In the genomic region with DNA sequence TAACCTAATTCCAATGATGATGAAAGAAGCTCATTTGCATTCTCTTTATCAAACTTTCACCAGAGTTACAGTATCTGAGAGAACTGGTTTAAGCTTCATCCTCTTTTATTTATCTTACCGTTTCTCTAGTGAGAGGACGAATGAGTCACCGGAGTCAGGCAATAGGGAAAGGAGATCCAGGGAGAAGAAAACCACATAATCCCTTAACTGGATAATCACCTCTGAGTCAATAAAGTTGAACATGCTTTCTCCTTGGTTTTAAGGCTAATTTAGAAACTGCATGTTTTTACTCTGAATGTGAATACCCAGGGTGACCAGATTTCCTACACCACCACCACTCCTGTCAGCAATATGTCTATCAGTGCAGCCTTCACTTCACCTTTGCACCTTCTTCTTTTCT, we compare ENCODE assay signal across 12 cellular contexts.
A peak's percentile ranks its signal among the peaks of the same experiment; 100 is the strongest.
DNase-seq lines count a peak whose midpoint lies in the region; ATAC-seq, FAIRE-seq and TF ChIP-seq lines count a peak whose summit lies in the region.
"Had no signal": no experiment of that assay in that cellular context is flagged by ENCODE, and none has a peak within 500 bp of the region (broad histone marks: within the 10 kb centered on the region; RNA-seq: fewer than 3 reads in every experiment).

No MANE protein-coding gene starts in this region.

- FAIRE-seq in HepG2 (lab: Jason Lieb, UNC): no peak

- H3K4me2 ChIP-seq in HepG2 (ENCODE audit: low read depth, low read length): no peak overlapping the region

- H4K20me1 ChIP-seq in HepG2 (ENCODE audit: insufficient read depth, low read length): no peaks in the 10 kb centered on the region

- intact Hi-C loops in HepG2 (cut with micrococcal nuclease; ENCODE audit: unreplicated experiment): no loop called here
- intact Hi-C loops in activated CD4-positive, alpha-beta T cell treated with anti-CD3 and anti-CD28 coated beads, Interleukin-2, amount 10 ng/mL, durations not matched to agents 24 days and 14 days (cut with micrococcal nuclease): no loop called here

- no peak for TF ChIP-seq EP300 in HepG2 (IDR thresholded peaks at IDR 0.05; ENCODE audit: low read depth in 2 of 2, low read length in 2 of 2)
- no peak for TF ChIP-seq EP300 in HepG2 (CRISPR knock-in tag; IDR thresholded peaks at IDR 0.05; ENCODE audit: borderline replicate concordance)

- H3K27me3 Mint-ChIP-seq in activated CD4-positive, alpha-beta T cell treated with anti-CD3 and anti-CD28 coated beads, Interleukin-2, amount 10 ng/mL, durations not matched to agents 24 days and 14 days: no peaks in the 10 kb centered on the region

- ATAC-seq in HepG2: no peak
- ATAC-seq in HG03442 (IDR thresholded peaks at IDR 0.05; ENCODE audit: unreplicated experiment): no peak

- TF ChIP-seq CTCF in BJ (IDR thresholded peaks at IDR 0.05; ENCODE audit: insufficient read depth, low read depth, low read length) (no peak), astrocyte of the spinal cord (IDR thresholded peaks at IDR 0.05; ENCODE audit: low read depth, low read length) (no peak), HepG2 (CRISPR knock-in tag; IDR thresholded peaks at IDR 0.05) (no peak)

- TF ChIP-seq POLR2A in HepG2 (IDR thresholded peaks at IDR 0.05; ENCODE audit: insufficient read depth in 1 of 2, low read depth in 2 of 2, low read length in 2 of 2): no peak

- no peaks in the 10 kb centered on the region for H3K36me3 ChIP-seq in BJ (ENCODE audit: control insufficient read depth, insufficient read depth, low read length)
- no peaks in the 10 kb centered on the region for H3K36me3 ChIP-seq in HepG2 (replicated peaks in 1 of 2; ENCODE audit: control insufficient read depth in 1 of 2, insufficient read depth in 2 of 2, low read length in 2 of 2)
- H3K36me3 ChIP-seq: left ventricle myocardium inferior had no signal

- CTCF ChIA-PET in BJ (lab: Yijun Ruan, JAX) (interaction anchor here (1.8 kb wide), 1 partner anchor 40 kb away, joined by 4 read pairs; no protein-coding TSS in a partner anchor), HepG2 (lab: Yijun Ruan, JAX; ENCODE audit: low intra/inter-chr PET ratio, low total read pairs) (no interaction called here)

- no peaks in the 10 kb centered on the region for H3K36me3 Mint-ChIP-seq in activated CD4-positive, alpha-beta T cell treated with anti-CD3 and anti-CD28 coated beads, Interleukin-2, amount 10 ng/mL, durations not matched to agents 24 days and 14 days (ENCODE audit: low read depth)

- H3K4me3 ChIP-seq in BJ (ENCODE audit: low read depth, low read length) (no peak overlapping the region), astrocyte of the spinal cord (ENCODE audit: low read depth, low read length) (no peak overlapping the region), HepG2 (replicated peaks in 1 of 3; ENCODE audit: insufficient read depth in 1 of 3, low read depth in 2 of 3, low read length in 3 of 3) (no peak overlapping the region)
- H3K4me3 ChIP-seq: left ventricle myocardium inferior had no signal

- H3K9me3 ChIP-seq in HepG2 (ENCODE audit: low read length): no peaks in the 10 kb centered on the region

- no peaks in the 10 kb centered on the region for H3K4me1 ChIP-seq in HepG2 (ENCODE audit: insufficient read depth, low read length)
- H3K4me1 ChIP-seq: left ventricle myocardium inferior had no signal

- no peaks in the 10 kb centered on the region for H3K9me3 Mint-ChIP-seq in activated CD4-positive, alpha-beta T cell treated with anti-CD3 and anti-CD28 coated beads, Interleukin-2, amount 10 ng/mL, durations not matched to agents 24 days and 14 days

- no peak overlapping the region for H3K4me3 Mint-ChIP-seq in activated CD4-positive, alpha-beta T cell treated with anti-CD3 and anti-CD28 coated beads, Interleukin-2, amount 10 ng/mL, durations not matched to agents 24 days and 14 days

- H2AFZ ChIP-seq in HepG2 (ENCODE audit: low read length): no peak overlapping the region

- H3K79me2 ChIP-seq in HepG2 (ENCODE audit: insufficient read depth, low read length): no peaks in the 10 kb centered on the region

- H3K27ac Mint-ChIP-seq in activated CD4-positive, alpha-beta T cell treated with anti-CD3 and anti-CD28 coated beads, Interleukin-2, amount 10 ng/mL, durations not matched to agents 24 days and 14 days: no peak overlapping the region

- peak; percentile 62 for DNase-seq in BJ (ENCODE audit: low read depth)
- peak; percentile 29 for DNase-seq in LoVo (ENCODE audit: low spot score)
- peak; percentile 94 for DNase-seq in astrocyte of the spinal cord (ENCODE audit: low read depth, low spot score)
- peak; percentile 5 for DNase-seq in HepG2 (ENCODE audit: low spot score)
- DNase-seq in GOT3 (lab: John Stamatoyannopoulos, UW): no peak
- no peak for DNase-seq in NCI-H2107 treated with DMSO at 0.1 percent for 48 hours (lab: John Stamatoyannopoulos, UW; ENCODE audit: unreplicated experiment)
- DNase-seq in activated CD4-positive, alpha-beta T cell treated with anti-CD3 and anti-CD28 coated beads, Interleukin-2, amount 10 ng/mL, durations not matched to agents 24 days and 14 days: no peak
- DNase-seq: activated CD4-positive, alpha-beta T cell treated with anti-CD3 and anti-CD28 coated beads, Interleukin-2, amount 50 U/mL, for 4 hours; erythroblast; left ventricle myocardium inferior; SIG-M5 had no signal

- H3K9ac ChIP-seq in HepG2 (ENCODE audit: insufficient read depth, low read depth, low read length): no peak overlapping the region

- no peak for TF ChIP-seq RAD21 in HepG2 (CRISPR knock-in tag; IDR thresholded peaks at IDR 0.05)

- H3K27me3 ChIP-seq in BJ (ENCODE audit: control insufficient read depth, insufficient read depth, low read length): no peaks in the 10 kb centered on the region; the same call in 1 of the 2 replicates
- no peaks in the 10 kb centered on the region for H3K27me3 ChIP-seq in HepG2 (ENCODE audit: control insufficient read depth in 1 of 2, insufficient read depth in 2 of 2, low read length in 2 of 2)

- no peak overlapping the region for H3K27ac ChIP-seq in HepG2 (ENCODE audit: extremely low read length, insufficient read depth, low read length)
- H3K27ac ChIP-seq: left ventricle myocardium inferior had no signal

- no peaks in the 10 kb centered on the region for H3K4me1 Mint-ChIP-seq in activated CD4-positive, alpha-beta T cell treated with anti-CD3 and anti-CD28 coated beads, Interleukin-2, amount 10 ng/mL, durations not matched to agents 24 days and 14 days

- in situ Hi-C loops in astrocyte of the spinal cord (cut with HindIII; ENCODE audit: low sequenced_read_pairs) (no loop called here), HepG2 (cut with HindIII; ENCODE audit: extremely low pct_ligation_motif_present, low pct_unique_long_range_greater_than_20kb) (no loop called here)

- POLR2A ChIA-PET in BJ (lab: Charles Lee): no interaction called here
- POLR2A ChIA-PET in HepG2 (lab: Yijun Ruan, JAX): no interaction called here

- BruUV-seq in HepG2 (replicated peaks; lab: Mats Ljungman, UMichigan): no TSS peak

- 0% methylated on average over 3 of the region's 3 CpGs for WGBS in HepG2 (ENCODE audit: low lambda C conversion rate)

TF ChIP-seq in HepG2, 621 proteins besides CTCF, POLR2A, EP300 and RAD21 (continues in another document):
- no peak for TF ChIP-seq SP2 (CRISPR knock-in tag; IDR thresholded peaks at IDR 0.05)
- TF ChIP-seq ZNF274 (CRISPR knock-in tag; IDR thresholded peaks at IDR 0.05): no peak
- TF ChIP-seq, protein P1, sequence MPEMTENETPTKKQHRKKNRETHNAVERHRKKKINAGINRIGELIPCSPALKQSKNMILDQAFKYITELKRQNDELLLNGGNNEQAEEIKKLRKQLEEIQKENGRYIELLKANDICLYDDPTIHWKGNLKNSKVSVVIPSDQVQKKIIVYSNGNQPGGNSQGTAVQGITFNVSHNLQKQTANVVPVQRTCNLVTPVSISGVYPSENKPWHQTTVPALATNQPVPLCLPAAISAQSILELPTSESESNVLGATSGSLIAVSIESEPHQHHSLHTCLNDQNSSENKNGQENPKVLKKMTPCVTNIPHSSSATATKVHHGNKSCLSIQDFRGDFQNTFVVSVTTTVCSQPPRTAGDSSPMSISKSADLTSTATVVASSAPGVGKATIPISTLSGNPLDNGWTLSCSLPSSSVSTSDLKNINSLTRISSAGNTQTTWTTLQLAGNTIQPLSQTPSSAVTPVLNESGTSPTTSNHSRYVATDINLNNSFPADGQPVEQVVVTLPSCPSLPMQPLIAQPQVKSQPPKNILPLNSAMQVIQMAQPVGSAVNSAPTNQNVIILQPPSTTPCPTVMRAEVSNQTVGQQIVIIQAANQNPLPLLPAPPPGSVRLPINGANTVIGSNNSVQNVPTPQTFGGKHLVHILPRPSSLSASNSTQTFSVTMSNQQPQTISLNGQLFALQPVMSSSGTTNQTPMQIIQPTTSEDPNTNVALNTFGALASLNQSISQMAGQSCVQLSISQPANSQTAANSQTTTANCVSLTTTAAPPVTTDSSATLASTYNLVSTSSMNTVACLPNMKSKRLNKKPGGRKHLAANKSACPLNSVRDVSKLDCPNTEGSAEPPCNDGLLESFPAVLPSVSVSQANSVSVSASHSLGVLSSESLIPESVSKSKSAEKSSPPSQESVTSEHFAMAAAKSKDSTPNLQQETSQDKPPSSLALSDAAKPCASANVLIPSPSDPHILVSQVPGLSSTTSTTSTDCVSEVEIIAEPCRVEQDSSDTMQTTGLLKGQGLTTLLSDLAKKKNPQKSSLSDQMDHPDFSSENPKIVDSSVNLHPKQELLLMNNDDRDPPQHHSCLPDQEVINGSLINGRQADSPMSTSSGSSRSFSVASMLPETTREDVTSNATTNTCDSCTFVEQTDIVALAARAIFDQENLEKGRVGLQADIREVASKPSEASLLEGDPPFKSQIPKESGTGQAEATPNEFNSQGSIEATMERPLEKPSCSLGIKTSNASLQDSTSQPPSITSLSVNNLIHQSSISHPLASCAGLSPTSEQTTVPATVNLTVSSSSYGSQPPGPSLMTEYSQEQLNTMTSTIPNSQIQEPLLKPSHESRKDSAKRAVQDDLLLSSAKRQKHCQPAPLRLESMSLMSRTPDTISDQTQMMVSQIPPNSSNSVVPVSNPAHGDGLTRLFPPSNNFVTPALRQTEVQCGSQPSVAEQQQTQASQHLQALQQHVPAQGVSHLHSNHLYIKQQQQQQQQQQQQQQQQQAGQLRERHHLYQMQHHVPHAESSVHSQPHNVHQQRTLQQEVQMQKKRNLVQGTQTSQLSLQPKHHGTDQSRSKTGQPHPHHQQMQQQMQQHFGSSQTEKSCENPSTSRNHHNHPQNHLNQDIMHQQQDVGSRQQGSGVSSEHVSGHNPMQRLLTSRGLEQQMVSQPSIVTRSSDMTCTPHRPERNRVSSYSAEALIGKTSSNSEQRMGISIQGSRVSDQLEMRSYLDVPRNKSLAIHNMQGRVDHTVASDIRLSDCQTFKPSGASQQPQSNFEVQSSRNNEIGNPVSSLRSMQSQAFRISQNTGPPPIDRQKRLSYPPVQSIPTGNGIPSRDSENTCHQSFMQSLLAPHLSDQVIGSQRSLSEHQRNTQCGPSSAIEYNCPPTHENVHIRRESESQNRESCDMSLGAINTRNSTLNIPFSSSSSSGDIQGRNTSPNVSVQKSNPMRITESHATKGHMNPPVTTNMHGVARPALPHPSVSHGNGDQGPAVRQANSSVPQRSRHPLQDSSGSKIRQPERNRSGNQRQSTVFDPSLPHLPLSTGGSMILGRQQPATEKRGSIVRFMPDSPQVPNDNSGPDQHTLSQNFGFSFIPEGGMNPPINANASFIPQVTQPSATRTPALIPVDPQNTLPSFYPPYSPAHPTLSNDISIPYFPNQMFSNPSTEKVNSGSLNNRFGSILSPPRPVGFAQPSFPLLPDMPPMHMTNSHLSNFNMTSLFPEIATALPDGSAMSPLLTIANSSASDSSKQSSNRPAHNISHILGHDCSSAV (CRISPR knock-in tag; IDR thresholded peaks at IDR 0.05; ENCODE audit: borderline replicate concordance): no peak

Comparison
In these comparisons a context has a peak if more than half of its experiments do, and no peak if none do; other contexts are left out.
1. DNase-seq: peak in BJ (single experiment), LoVo (single experiment), astrocyte of the spinal cord (single experiment) and HepG2 (single experiment); none in GOT3 (single experiment), NCI-H2107 treated with DMSO at 0.1 percent for 48 hours (single experiment) and activated CD4-positive, alpha-beta T cell treated with anti-CD3 and anti-CD28 coated beads, Interleukin-2, amount 10 ng/mL, durations not matched to agents 24 days and 14 days (single experiment).